In the genomic region with DNA sequence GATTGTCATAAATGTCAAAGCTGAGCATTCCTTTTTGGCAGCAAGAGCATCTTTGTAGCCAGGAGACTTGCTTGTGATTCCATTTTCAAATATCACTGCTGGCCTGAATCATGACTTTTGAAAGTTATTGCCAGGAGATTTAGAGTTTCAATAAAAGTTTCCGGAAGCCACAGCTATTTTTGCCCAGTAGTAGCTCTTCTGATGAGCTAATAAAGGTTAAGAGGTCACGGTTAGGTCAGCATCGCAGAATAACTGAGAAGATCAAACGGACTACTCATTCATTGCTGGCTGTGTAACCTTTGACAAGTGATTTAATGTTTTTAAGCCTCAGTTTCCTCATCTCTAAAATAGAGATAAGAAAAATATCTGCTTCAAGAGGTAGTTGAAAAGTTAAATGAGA, we compare ENCODE assay signal across 23 cellular contexts.
A peak's percentile ranks its signal among the peaks of the same experiment; 100 is the strongest.
DNase-seq lines count a peak whose midpoint lies in the region; ATAC-seq and TF ChIP-seq lines count a peak whose summit lies in the region.
"Had no signal": no experiment of that assay in that cellular context is flagged by ENCODE, and none has a peak within 500 bp of the region (broad histone marks: within the 10 kb centered on the region; RNA-seq: fewer than 3 reads in every experiment).

No MANE protein-coding gene starts in this region.

- DNase-seq in EH (ENCODE audit: low read depth) = peak; percentile 29
- DNase-seq in HFFc6 = peak; percentile 10
- DNase-seq in RPMI7951 (ENCODE audit: low read depth) = peak; percentile 58
- peak; percentile 65 for DNase-seq in foreskin melanocyte
- no peak for DNase-seq in HPDE6-E6E7 (ENCODE audit: extremely low spot score)
- no peak for DNase-seq in HK-2 (ENCODE audit: unreplicated experiment)
- DNase-seq: activated CD4-positive, alpha-beta T cell treated with anti-CD3 and anti-CD28 coated beads, Interleukin-2, amount 50 U/mL, for 1 hour; activated T-cell treated with anti-CD3 and anti-CD28 coated beads, Interleukin-2, amount 50 U/mL, for 4 hours; brain microvascular endothelial cell; CD4-positive, alpha-beta T cell; H7; head of caudate nucleus; mammary epithelial cell; NCI-H1092 treated with DMSO at 0.1 percent for 48 hours; NCI-H2029; NCI-H526 treated with DMSO at 0.1 percent for 48 hours; nephron progenitor cell; ovary; T-helper 9 cell; uterus had no signal

- H3K27ac Mint-ChIP-seq in HFFc6 = no peak overlapping the region
- H3K27ac Mint-ChIP-seq: CD4-positive, alpha-beta T cell; stimulated activated naive CD8-positive, alpha-beta T cell treated with anti-CD3 and anti-CD28 coated beads, Interleukin-15, Interleukin-2, amounts not matched to agents 100 ng/mL and 50 ng/mL, for 24 hours had no signal

- H3K4me3 Mint-ChIP-seq in HFFc6 = no peak overlapping the region
- H3K4me3 Mint-ChIP-seq: activated T-cell treated with anti-CD3 and anti-CD28 coated beads, Interleukin-2, amount 50 U/mL, for 4 hours; CD4-positive, alpha-beta T cell; nephron progenitor cell; stimulated activated naive CD8-positive, alpha-beta T cell treated with anti-CD3 and anti-CD28 coated beads, Interleukin-15, Interleukin-2, amounts not matched to agents 100 ng/mL and 50 ng/mL, for 24 hours had no signal

- ATAC-seq in GM21390 (IDR thresholded peaks at IDR 0.05; ENCODE audit: unreplicated experiment) = no peak
- no peak for ATAC-seq in GM21529 (IDR thresholded peaks at IDR 0.05; ENCODE audit: unreplicated experiment)
- ATAC-seq: activated T-cell treated with anti-CD3 and anti-CD28 coated beads, Interleukin-2, amount 50 U/mL, for 4 hours had no signal

- peaks cover 26% of the 10 kb centered on the region for H3K4me1 Mint-ChIP-seq in HFFc6 (ENCODE audit: low read depth)

- H3K27me3 Mint-ChIP-seq in HFFc6 (ENCODE audit: insufficient read depth) = peaks cover 22% of the 10 kb centered on the region

- no peaks in the 10 kb centered on the region for H3K9me3 Mint-ChIP-seq in HFFc6
- H3K9me3 Mint-ChIP-seq: activated T-cell treated with anti-CD3 and anti-CD28 coated beads, Interleukin-2, amount 50 U/mL, for 4 hours; CD4-positive, alpha-beta T cell; nephron progenitor cell; stimulated activated naive CD8-positive, alpha-beta T cell treated with anti-CD3 and anti-CD28 coated beads, Interleukin-15, Interleukin-2, amounts not matched to agents 100 ng/mL and 50 ng/mL, for 24 hours had no signal

- no peak for TF ChIP-seq CTCF in HFFc6 (IDR thresholded peaks at IDR 0.05)

- no peaks in the 10 kb centered on the region for H3K36me3 Mint-ChIP-seq in HFFc6 (ENCODE audit: low read depth)

Comparison
In these comparisons a context has a peak if more than half of its experiments do, and no peak if none do; other contexts are left out.
1. DNase-seq: peak in EH (single experiment), HFFc6 (single experiment), RPMI7951 (single experiment) and foreskin melanocyte (single experiment); none in HPDE6-E6E7 (single experiment) and HK-2 (single experiment).